In genomic region chr4:173056271-173056670, GRCh38 we compare ENCODE assay signal across 26 cellular contexts.
"Had no signal": no experiment of that assay in that cellular context is flagged by ENCODE, and none has a peak within 500 bp of the region (broad histone marks: within the 10 kb centered on the region; RNA-seq: fewer than 3 reads in every experiment).

No MANE protein-coding gene starts in this region.

- DNase-seq: activated CD4-positive, alpha-beta memory T cell treated with anti-CD3 and anti-CD28 coated beads for 36 hours; activated CD4-positive, alpha-beta T cell treated with anti-CD3 and anti-CD28 coated beads for 36 hours; activated effector memory CD4-positive, alpha-beta T cell treated with Interleukin-2 at 50 U/mL for 16 hours; activated naive CD4-positive, alpha-beta T cell treated with anti-CD3 and anti-CD28 coated beads for 36 hours; activated naive CD8-positive, alpha-beta T cell treated with anti-CD3 and anti-CD28 coated beads, Interleukin-2, amount 10 ng/mL, durations not matched to agents 7 days and 5 days; activated T-cell treated with anti-CD3 and anti-CD28 coated beads, Interleukin-2, amount 50 U/mL, for 72 hours; amniotic stem cell; colonic mucosa; esophagus squamous epithelium; gastrocnemius medialis; hypothalamus; left cardiac atrium; mesenchymal stem cell; naive B cell; nucleus accumbens; posterior cingulate gyrus; sigmoid colon; stimulated activated CD4-positive, alpha-beta T cell treated with anti-CD3 and anti-CD28 coated beads, Interleukin-15, amount 100 ng/mL, for 24 hours; stimulated activated CD4-positive, alpha-beta T cell treated with anti-CD3 and anti-CD28 coated beads, Interleukin-2, amount 100 ng/mL, for 48 hours; stimulated activated naive CD4-positive, alpha-beta T cell treated with Interleukin-2 at 50 U/mL for 16 hours; T-helper 1 cell; thyroid gland; upper lobe of right lung had no signal

- ATAC-seq: activated CD4-positive, alpha-beta T cell treated with anti-CD3 and anti-CD28 coated beads for 36 hours; activated T-cell treated with anti-CD3 and anti-CD28 coated beads, Interleukin-2, amount 50 U/mL, for 72 hours; gastrocnemius medialis; left cardiac atrium; upper lobe of right lung; WTC11 had no signal

- H3K4me1 Mint-ChIP-seq: activated CD4-positive, alpha-beta T cell treated with anti-CD3 and anti-CD28 coated beads for 36 hours; activated naive CD8-positive, alpha-beta T cell treated with anti-CD3 and anti-CD28 coated beads, Interleukin-2, amount 10 ng/mL, durations not matched to agents 7 days and 5 days; naive B cell had no signal

- H3K4me3 Mint-ChIP-seq: activated CD4-positive, alpha-beta memory T cell treated with anti-CD3 and anti-CD28 coated beads for 36 hours; activated CD4-positive, alpha-beta T cell treated with anti-CD3 and anti-CD28 coated beads for 36 hours; activated naive CD4-positive, alpha-beta T cell treated with anti-CD3 and anti-CD28 coated beads for 36 hours; activated naive CD8-positive, alpha-beta T cell treated with anti-CD3 and anti-CD28 coated beads, Interleukin-2, amount 10 ng/mL, durations not matched to agents 7 days and 5 days; activated T-cell treated with anti-CD3 and anti-CD28 coated beads, Interleukin-2, amount 50 U/mL, for 72 hours; naive B cell; WTC11 had no signal

- H3K36me3 Mint-ChIP-seq: activated CD4-positive, alpha-beta memory T cell treated with anti-CD3 and anti-CD28 coated beads for 36 hours; activated naive CD8-positive, alpha-beta T cell treated with anti-CD3 and anti-CD28 coated beads, Interleukin-2, amount 10 ng/mL, durations not matched to agents 7 days and 5 days; naive B cell; WTC11 had no signal

- FAIRE-seq: bronchial epithelial cell had no signal

- H3K9me3 Mint-ChIP-seq: activated CD4-positive, alpha-beta memory T cell treated with anti-CD3 and anti-CD28 coated beads for 36 hours; activated naive CD4-positive, alpha-beta T cell treated with anti-CD3 and anti-CD28 coated beads for 36 hours; activated naive CD8-positive, alpha-beta T cell treated with anti-CD3 and anti-CD28 coated beads, Interleukin-2, amount 10 ng/mL, durations not matched to agents 7 days and 5 days; activated T-cell treated with anti-CD3 and anti-CD28 coated beads, Interleukin-2, amount 50 U/mL, for 72 hours; naive B cell had no signal

- H3K27me3 ChIP-seq: colonic mucosa, esophagus squamous epithelium, gastrocnemius medialis, sigmoid colon, thyroid gland, upper lobe of right lung had no signal

- H3K27ac Mint-ChIP-seq: activated CD4-positive, alpha-beta memory T cell treated with anti-CD3 and anti-CD28 coated beads for 36 hours; activated CD4-positive, alpha-beta T cell treated with anti-CD3 and anti-CD28 coated beads for 36 hours; activated naive CD4-positive, alpha-beta T cell treated with anti-CD3 and anti-CD28 coated beads for 36 hours; activated naive CD8-positive, alpha-beta T cell treated with anti-CD3 and anti-CD28 coated beads, Interleukin-2, amount 10 ng/mL, durations not matched to agents 7 days and 5 days; activated T-cell treated with anti-CD3 and anti-CD28 coated beads, Interleukin-2, amount 50 U/mL, for 72 hours; naive B cell; WTC11 had no signal

- H3K4me3 ChIP-seq: colonic mucosa, esophagus squamous epithelium, gastrocnemius medialis, sigmoid colon, smooth muscle cell, thyroid gland, upper lobe of right lung had no signal

- H3K27ac ChIP-seq: colonic mucosa, esophagus squamous epithelium, gastrocnemius medialis, sigmoid colon, thyroid gland, upper lobe of right lung had no signal

- H3K36me3 ChIP-seq: colonic mucosa, esophagus squamous epithelium, gastrocnemius medialis, sigmoid colon, thyroid gland, upper lobe of right lung had no signal

- H3K4me1 ChIP-seq: colonic mucosa, gastrocnemius medialis, thyroid gland, upper lobe of right lung had no signal

- H3K9me3 ChIP-seq: colonic mucosa, esophagus squamous epithelium, gastrocnemius medialis, sigmoid colon, thyroid gland, upper lobe of right lung had no signal

- H3K27me3 Mint-ChIP-seq: naive B cell had no signal
